26 cellular contexts compared by ENCODE assay signal in the genomic region with DNA sequence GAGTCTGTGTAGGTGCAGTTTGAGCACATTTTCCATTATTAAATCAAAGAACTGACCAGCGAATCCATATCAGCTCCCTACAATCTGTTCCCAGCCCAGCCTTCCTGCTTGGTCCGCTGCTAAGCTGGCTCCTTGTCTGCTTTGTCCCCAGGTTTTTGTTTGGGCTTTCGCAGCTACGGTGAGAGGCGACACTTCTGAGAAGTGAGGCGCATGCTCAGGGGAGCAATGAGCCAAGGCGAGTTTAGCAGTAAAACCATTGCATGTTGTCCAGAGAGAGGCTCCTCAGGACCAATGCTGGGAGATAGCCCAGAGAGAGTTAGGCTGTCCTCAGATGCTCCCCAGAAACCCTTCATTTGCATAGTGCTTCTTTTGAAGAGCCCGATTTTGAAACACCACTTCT.
"Had no signal": no experiment of that assay in that cellular context is flagged by ENCODE, and none has a peak within 500 bp of the region (broad histone marks: within the 10 kb centered on the region; RNA-seq: fewer than 3 reads in every experiment).

No MANE protein-coding gene starts in this region.

- H3K4me3 Mint-ChIP-seq: naive thymus-derived CD8-positive, alpha-beta T cell; nephron progenitor cell; stimulated activated naive CD8-positive, alpha-beta T cell treated with anti-CD3 and anti-CD28 coated beads, Interleukin-15, amount 100 ng/mL, for 72 hours; type B pancreatic cell had no signal

- H2AFZ ChIP-seq: hepatocyte, parathyroid adenoma had no signal

- H3K9me3 Mint-ChIP-seq: naive thymus-derived CD8-positive, alpha-beta T cell; nephron progenitor cell; stimulated activated naive CD8-positive, alpha-beta T cell treated with anti-CD3 and anti-CD28 coated beads, Interleukin-15, amount 100 ng/mL, for 72 hours; type B pancreatic cell had no signal

- H3K27ac Mint-ChIP-seq: nephron progenitor cell; progenitor cell of endocrine pancreas; stimulated activated naive CD8-positive, alpha-beta T cell treated with anti-CD3 and anti-CD28 coated beads, Interleukin-15, amount 100 ng/mL, for 72 hours; type B pancreatic cell had no signal

- H3K27ac ChIP-seq: coronary artery, esophagus muscularis mucosa, foreskin keratinocyte, gastroesophageal sphincter, heart left ventricle, hepatocyte, left lung, neutrophil, parathyroid adenoma, right lobe of liver, suprapubic skin had no signal

- H3K27me3 ChIP-seq: esophagus muscularis mucosa, foreskin keratinocyte, gastroesophageal sphincter, heart left ventricle, hepatocyte, left lung, neutrophil, right lobe of liver, suprapubic skin had no signal

- H3K36me3 Mint-ChIP-seq: naive thymus-derived CD8-positive, alpha-beta T cell; type B pancreatic cell had no signal

- H3K4me1 Mint-ChIP-seq: nephron progenitor cell had no signal

- H3K9me3 ChIP-seq: esophagus muscularis mucosa, gastroesophageal sphincter, heart left ventricle, left lung, neutrophil, right lobe of liver, suprapubic skin had no signal

- H3K4me2 ChIP-seq: hepatocyte had no signal

- DNase-seq: dermis blood vessel endothelial cell; effector memory CD4-positive, alpha-beta T cell; foreskin keratinocyte; heart left ventricle; left cardiac atrium; left lung; mesendoderm; naive thymus-derived CD8-positive, alpha-beta T cell; nephron progenitor cell; right lobe of liver; small intestine; stimulated activated CD4-positive, alpha-beta T cell treated with anti-CD3 and anti-CD28 coated beads, Interleukin-12 subunit alpha, Interleukin-12 subunit beta, amount 100 ng/mL, for 4 hours; stimulated activated CD4-positive, alpha-beta T cell treated with anti-CD3 and anti-CD28 coated beads, Interleukin-1b, Interleukin-23, amount 100 ng/mL, for 48 hours; stimulated activated CD4-positive, alpha-beta T cell treated with anti-CD3 and anti-CD28 coated beads, Interleukin-4, amount 100 ng/mL, for 1 hour; stimulated activated CD8-positive, alpha-beta memory T cell treated with anti-CD3 and anti-CD28 coated beads, Interleukin-4, amount 100 ng/mL, for 48 hours; stimulated activated naive CD4-positive, alpha-beta T cell; stimulated activated naive CD8-positive, alpha-beta T cell treated with anti-CD3 and anti-CD28 coated beads, Interleukin-15, amount 100 ng/mL, for 72 hours had no signal

- H3K4me1 ChIP-seq: esophagus muscularis mucosa, foreskin keratinocyte, gastroesophageal sphincter, heart left ventricle, left lung, parathyroid adenoma, right lobe of liver, suprapubic skin had no signal

- ATAC-seq: foreskin keratinocyte; gastroesophageal sphincter; heart left ventricle; left cardiac atrium; left lung; naive thymus-derived CD8-positive, alpha-beta T cell; right lobe of liver; stimulated activated naive CD8-positive, alpha-beta T cell treated with anti-CD3 and anti-CD28 coated beads, Interleukin-15, amount 100 ng/mL, for 72 hours had no signal

- H3K9ac ChIP-seq: parathyroid adenoma had no signal

- H3K79me2 ChIP-seq: hepatocyte, parathyroid adenoma had no signal
